In genomic region chr6:36052092-36052491, GRCh38 we compare ENCODE assay signal across 1 cellular context.
A peak's percentile ranks its signal among the peaks of the same experiment; 100 is the strongest.
TF ChIP-seq lines count a peak whose summit lies in the region.

No MANE protein-coding gene starts in this region.

TF ChIP-seq in K562, 482 proteins besides CTCF, POLR2A, EP300 and RAD21:
- TF ChIP-seq C11orf30 (IDR thresholded peaks at IDR 0.05; ENCODE audit: low read depth) (peak; percentile 18; the same call in 1 of the 2 replicates), PHB (CRISPR knock-in tag; IDR thresholded peaks at IDR 0.05) (no peak), ZNF316 (IDR thresholded peaks at IDR 0.05) (peak; percentile 54)
